Comparison of ENCODE assay signal across 23 cellular contexts in the genomic region with DNA sequence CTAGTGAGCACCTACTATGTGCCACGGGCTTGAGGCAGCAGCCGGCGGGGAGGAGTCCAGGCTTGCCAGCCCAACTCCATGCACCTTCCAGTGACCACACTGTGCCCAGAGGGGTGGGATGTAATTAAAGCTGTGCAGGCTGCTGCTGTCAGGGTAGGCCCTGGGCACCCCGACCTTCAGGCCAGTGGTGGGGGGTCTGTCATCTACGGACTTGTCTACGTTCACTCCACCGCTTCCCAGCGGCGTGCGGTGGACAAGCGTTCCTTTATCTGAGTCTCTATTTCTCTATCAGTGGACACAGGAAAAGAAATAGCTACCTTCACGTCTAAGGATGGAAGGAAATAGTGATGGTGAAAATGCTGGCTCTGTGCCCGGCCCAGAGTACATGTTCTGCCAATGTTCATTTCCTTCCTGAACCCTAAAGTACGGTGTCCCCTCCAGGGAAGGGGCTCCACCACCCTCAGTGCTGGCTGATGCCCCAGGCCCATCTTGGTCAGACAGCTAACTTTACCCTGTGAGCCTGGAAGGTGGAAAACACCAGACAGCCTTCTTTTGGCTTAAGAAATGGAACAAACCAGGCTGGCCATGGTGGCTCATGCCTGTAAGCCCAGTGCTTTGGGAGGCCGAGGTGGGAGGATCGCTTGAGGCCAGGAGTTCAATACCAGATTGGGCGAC.
DNase-seq lines count a peak whose midpoint lies in the region; FAIRE-seq and TF ChIP-seq lines count a peak whose summit lies in the region.
"Had no signal": no experiment of that assay in that cellular context is flagged by ENCODE, and none has a peak within 500 bp of the region (broad histone marks: within the 10 kb centered on the region; RNA-seq: fewer than 3 reads in every experiment).

No MANE protein-coding gene starts in this region.

- H2AFZ ChIP-seq in neuronal stem cell (ENCODE audit: low read length) = no peak overlapping the region
- H2AFZ ChIP-seq: GM23338 had no signal

- H3K4me3 ChIP-seq in BLaER1 (no peak overlapping the region), neuronal stem cell (ENCODE audit: low read length in 2 of 2) (no peak overlapping the region)
- H3K4me3 ChIP-seq: GM12878, GM23338, HAP-1 had no signal

- no peak for TF ChIP-seq CTCF in chondrocyte (IDR thresholded peaks at IDR 0.05)

- no peak overlapping the region for H4K91ac ChIP-seq in neuronal stem cell (ENCODE audit: low read depth, low read length, poor library complexity)

- no peak overlapping the region for H3K27ac Mint-ChIP-seq in chondrocyte (ENCODE audit: unreplicated experiment)
- H3K27ac Mint-ChIP-seq: B cell; CD8-positive, alpha-beta T cell; GM23338; HFFc6 had no signal

- no peak overlapping the region for H3K4me3 Mint-ChIP-seq in chondrocyte (ENCODE audit: unreplicated experiment)
- H3K4me3 Mint-ChIP-seq: B cell; CD4-positive, CD25-positive, alpha-beta regulatory T cell; CD8-positive, alpha-beta T cell; GM23338; HFFc6 had no signal

- peak overlapping the region; percentile 9 for H3K18ac ChIP-seq in neuronal stem cell (ENCODE audit: low read length)

- H2BK120ac ChIP-seq in neuronal stem cell (ENCODE audit: low read depth, low read length) = no peak overlapping the region

- H3K36me3 Mint-ChIP-seq in chondrocyte (ENCODE audit: low read depth) = no peaks in the 10 kb centered on the region
- H3K36me3 Mint-ChIP-seq: CD4-positive, CD25-positive, alpha-beta regulatory T cell had no signal

- DNase-seq in chondrocyte (ENCODE audit: low spot score) (peak; percentile 78), neuronal stem cell (ENCODE audit: low spot score) (no peak), urothelium cell line (ENCODE audit: low spot score) (no peak), HTR-8/SVneo (ENCODE audit: insufficient read length, low spot score) (no peak), DMS53 (lab: John Stamatoyannopoulos, UW) (no peak), NOMO-1 treated with DMSO at 0.1 percent for 48 hours (lab: John Stamatoyannopoulos, UW; ENCODE audit: unreplicated experiment) (no peak)
- DNase-seq: Caco-2; CD4-positive, CD25-positive, alpha-beta regulatory T cell; CD8-positive, alpha-beta T cell; DMS153; DMS79; EL; GDM1; HFFc6 had no signal

- H2BK15ac ChIP-seq in neuronal stem cell (ENCODE audit: low read length) = no peak overlapping the region

- H4K20me1 ChIP-seq in BLaER1 = peaks cover 71% of the 10 kb centered on the region

- no peaks in the 10 kb centered on the region for H3K9me3 ChIP-seq in BLaER1
- H3K9me3 ChIP-seq in neuronal stem cell (replicated peaks in 1 of 2; ENCODE audit: control insufficient read depth in 2 of 2, insufficient read depth in 1 of 2, low read depth in 1 of 2, low read length in 2 of 2) = no peaks in the 10 kb centered on the region
- H3K9me3 ChIP-seq: Caco-2, HAP-1 had no signal

- H3K14ac ChIP-seq in neuronal stem cell (ENCODE audit: low read length) = no peak overlapping the region

- H3K9ac ChIP-seq in BLaER1 (no peak overlapping the region), neuronal stem cell (ENCODE audit: low read depth, low read length, poor library complexity) (no peak overlapping the region)

- no peak overlapping the region for H4K8ac ChIP-seq in neuronal stem cell (ENCODE audit: low read depth, low read length)

- no peak overlapping the region for H2AK5ac ChIP-seq in neuronal stem cell (ENCODE audit: low read depth, low read length)

- no peak overlapping the region for H2BK5ac ChIP-seq in neuronal stem cell (ENCODE audit: low read length)

- WGBS in neuronal stem cell (ENCODE audit: extremely low coverage in 2 of 2, insufficient read length in 2 of 2, insufficient replicate concordance in 1 of 2), 2 donors = no CpG with 5 or more reads among the region's 17 CpGs

- H3K4ac ChIP-seq in neuronal stem cell (ENCODE audit: low read length) = no peak overlapping the region

- H3K4me1 Mint-ChIP-seq in chondrocyte (ENCODE audit: low read depth) = no peaks in the 10 kb centered on the region
- H3K4me1 Mint-ChIP-seq: CD4-positive, CD25-positive, alpha-beta regulatory T cell; GM23338 had no signal

- peaks cover 2% of the 10 kb centered on the region for H3K27me3 Mint-ChIP-seq in chondrocyte (ENCODE audit: low read depth)
- H3K27me3 Mint-ChIP-seq: B cell had no signal

- FAIRE-seq in urothelium cell line (lab: Jason Lieb, UNC) (peak; percentile 70), HTR-8/SVneo (lab: Jason Lieb, UNC) (no peak)
- FAIRE-seq: A204.1, GM12878, H54 had no signal

- no peak overlapping the region for H3K23ac ChIP-seq in neuronal stem cell (ENCODE audit: low read depth, low read length, poor library complexity)

- peaks cover 28% of the 10 kb centered on the region for H3K79me1 ChIP-seq in neuronal stem cell (ENCODE audit: low read depth, low read length)

- no peak overlapping the region for H3K27ac ChIP-seq in BLaER1
- no peak overlapping the region for H3K27ac ChIP-seq in neuronal stem cell (replicated peaks; ENCODE audit: low read length)
- H3K27ac ChIP-seq: 22Rv1, C4-2B had no signal

- no peaks in the 10 kb centered on the region for H3K27me3 ChIP-seq in BLaER1
- H3K27me3 ChIP-seq in neuronal stem cell (ENCODE audit: control insufficient read depth in 3 of 3, insufficient read depth in 3 of 3, low read depth in 1 of 3, low read length in 3 of 3) = no peaks in the 10 kb centered on the region

- H3K4me2 ChIP-seq in BLaER1 (peak overlapping the region; percentile 31), neuronal stem cell (ENCODE audit: insufficient read depth, low read length, poor library complexity, severe bottlenecking) (no peak overlapping the region)
- H3K4me2 ChIP-seq: GM23338 had no signal

- H3K9me3 Mint-ChIP-seq in chondrocyte (ENCODE audit: low read depth) = no peaks in the 10 kb centered on the region
- H3K9me3 Mint-ChIP-seq: CD4-positive, CD25-positive, alpha-beta regulatory T cell; CD8-positive, alpha-beta T cell; GM23338 had no signal

- no peak overlapping the region for H2BK12ac ChIP-seq in neuronal stem cell (ENCODE audit: low read length)

- H3K36me3 ChIP-seq in BLaER1 (peaks cover 14% of the 10 kb centered on the region; the same call in 1 of the 2 replicates), neuronal stem cell (replicated peaks in 1 of 2; ENCODE audit: control insufficient read depth in 2 of 2, insufficient read depth in 2 of 2, low read length in 2 of 2) (peaks cover 13 to 14% of the 10 kb centered on the region in 2 donors)
- H3K36me3 ChIP-seq: HAP-1 had no signal

- peaks cover 35% of the 10 kb centered on the region for H3K4me1 ChIP-seq in BLaER1
- H3K4me1 ChIP-seq in neuronal stem cell (ENCODE audit: control insufficient read depth in 2 of 2, insufficient read depth in 1 of 2, low read depth in 1 of 2, low read length in 2 of 2) = peaks cover 2 to 21% of the 10 kb centered on the region in 2 donors
- H3K4me1 ChIP-seq: Caco-2, HAP-1 had no signal
